Comparison of ENCODE assay signal across 20 cellular contexts in genomic region chr4:77084019-77084604, GRCh38.
"Had no signal": no experiment of that assay in that cellular context is flagged by ENCODE, and none has a peak within 500 bp of the region (broad histone marks: within the 10 kb centered on the region; RNA-seq: fewer than 3 reads in every experiment).

No MANE protein-coding gene starts in this region.

- H3K9me3 ChIP-seq: left lung, lower lobe of right lung, pancreas, spleen, tibial nerve had no signal

- DNase-seq: activated CD4-positive, alpha-beta T cell treated with anti-CD3 and anti-CD28 coated beads for 4 hours; activated CD4-positive, alpha-beta T cell treated with anti-CD3 and anti-CD28 coated beads, Interleukin-2, amount 50 U/mL, for 4 hours; activated naive CD4-positive, alpha-beta T cell; activated T-cell treated with anti-CD3 and anti-CD28 coated beads for 4 hours; activated T-cell treated with anti-CD3 and anti-CD28 coated beads, Interleukin-2, amount 50 U/mL, for 72 hours; anterior cingulate cortex; left lung; lower lobe of right lung; mesenchymal stem cell; nucleus accumbens; pancreas; right cardiac atrium; spleen; stimulated activated naive CD4-positive, alpha-beta T cell treated with Interleukin-2 at 50 U/mL for 16 hours; SW 1271; T1000 had no signal

- H3K4me3 ChIP-seq: left lung, lower lobe of right lung, pancreas, spleen, tibial nerve had no signal

- H3K4me1 ChIP-seq: lower lobe of right lung, pancreas had no signal

- H3K27me3 ChIP-seq: left lung, pancreas, spleen, tibial nerve had no signal

- H3K36me3 ChIP-seq: left lung, lower lobe of right lung, pancreas, spleen, tibial nerve had no signal

- ATAC-seq: activated naive CD4-positive, alpha-beta T cell treated with anti-CD3 and anti-CD28 coated beads, Interleukin-2, amount 50 U/mL, for 72 hours; activated T-cell treated with anti-CD3 and anti-CD28 coated beads, Interleukin-2, amount 50 U/mL, for 72 hours; left lung; lower lobe of right lung; pancreas; right cardiac atrium had no signal

- H3K27ac ChIP-seq: epithelial cell of prostate, left lung, lower lobe of right lung, pancreas, spleen, tibial nerve, VCaP had no signal
